Comparison of ENCODE assay signal across 17 cellular contexts in genomic region chr19:35307990-35308389, GRCh38. TPM values are rescaled to one million over a fixed set of nuclear protein-coding genes. Genes with fewer than 3 reads are reported as not detected.
"Had no signal": no experiment of that assay in that cellular context is flagged by ENCODE, and none has a peak within 500 bp of the region (broad histone marks: within the 10 kb centered on the region; RNA-seq: fewer than 3 reads in every experiment).

No MANE protein-coding gene starts in this region.

- H3K4me3 Mint-ChIP-seq: activated CD8-positive, alpha-beta T cell treated with anti-CD3 and anti-CD28 coated beads for 36 hours; activated T-helper 1 cell treated with anti-CD3 and anti-CD28 coated beads, Interleukin-12 subunit alpha, Interleukin-12 subunit beta, Interleukin-2, Interleukin-4 antibody, amounts not matched to agents 30 ng/mL and 10 ng/mL and 1 ng/mL, durations not matched to agents 14 hours and 24 hours and 36 hours; stimulated activated memory B cell treated with anti-CD40 and anti-IgM and Interleukin-4, amounts not matched to agents 10 μg/mL and 1 μg/mL and 100 μg/mL, for 72 hours had no signal

- H3K27me3 ChIP-seq: right atrium auricular region, upper lobe of left lung had no signal

- H3K4me3 ChIP-seq: esophagus squamous epithelium, right atrium auricular region, upper lobe of left lung had no signal

- H3K36me3 Mint-ChIP-seq: stimulated activated memory B cell treated with anti-CD40 and anti-IgM and Interleukin-4, amounts not matched to agents 10 μg/mL and 1 μg/mL and 100 μg/mL, for 72 hours had no signal

- H3K4me1 ChIP-seq: esophagus squamous epithelium had no signal

- H3K27ac ChIP-seq: esophagus squamous epithelium, right atrium auricular region, upper lobe of left lung had no signal

- ATAC-seq: activated CD8-positive, alpha-beta T cell treated with anti-CD3 and anti-CD28 coated beads for 36 hours; left lobe of liver; stimulated activated memory B cell treated with anti-CD40 and anti-IgM and Interleukin-4, amounts not matched to agents 10 μg/mL and 1 μg/mL and 100 μg/mL, for 72 hours had no signal

- H3K36me3 ChIP-seq: esophagus squamous epithelium, right atrium auricular region, upper lobe of left lung had no signal

- H3K9me3 Mint-ChIP-seq: activated CD8-positive, alpha-beta T cell treated with anti-CD3 and anti-CD28 coated beads for 36 hours; activated T-helper 1 cell treated with anti-CD3 and anti-CD28 coated beads, Interleukin-12 subunit alpha, Interleukin-12 subunit beta, Interleukin-2, Interleukin-4 antibody, amounts not matched to agents 30 ng/mL and 10 ng/mL and 1 ng/mL, durations not matched to agents 14 hours and 24 hours and 36 hours; stimulated activated memory B cell treated with anti-CD40 and anti-IgM and Interleukin-4, amounts not matched to agents 10 μg/mL and 1 μg/mL and 100 μg/mL, for 72 hours had no signal

- H3K27me3 Mint-ChIP-seq: stimulated activated memory B cell treated with anti-CD40 and anti-IgM and Interleukin-4, amounts not matched to agents 10 μg/mL and 1 μg/mL and 100 μg/mL, for 72 hours had no signal

- H3K9me3 ChIP-seq: esophagus squamous epithelium, right atrium auricular region, upper lobe of left lung had no signal

- DNase-seq: activated CD4-positive, CD25-positive, alpha-beta regulatory T cell treated with anti-CD3 and anti-CD28 coated beads, Interleukin-2, amount 50 U/mL, for 72 hours; activated CD8-positive, alpha-beta memory T cell treated with anti-CD3 and anti-CD28 coated beads, Interleukin-2, amount 50 U/mL, for 48 hours; activated CD8-positive, alpha-beta T cell treated with anti-CD3 and anti-CD28 coated beads for 36 hours; activated naive CD4-positive, alpha-beta T cell; aorta; esophagus squamous epithelium; foreskin fibroblast; mammary epithelial cell; stimulated activated CD4-positive, alpha-beta T cell treated with anti-CD3 and anti-CD28 coated beads, Interleukin-1b, Interleukin-23, amount 100 ng/mL, for 48 hours; upper lobe of left lung had no signal

- H3K27ac Mint-ChIP-seq: activated CD8-positive, alpha-beta T cell treated with anti-CD3 and anti-CD28 coated beads for 36 hours; activated T-helper 1 cell treated with anti-CD3 and anti-CD28 coated beads, Interleukin-12 subunit alpha, Interleukin-12 subunit beta, Interleukin-2, Interleukin-4 antibody, amounts not matched to agents 30 ng/mL and 10 ng/mL and 1 ng/mL, durations not matched to agents 14 hours and 24 hours and 36 hours had no signal

RNA-seq across cellular contexts. Expression of gene MAG, which starts 16.0 kb away (rescaled TPM):
- total RNA-seq: activated T-helper 1 cell treated with anti-CD3 and anti-CD28 coated beads, Interleukin-12 subunit alpha, Interleukin-12 subunit beta, Interleukin-2, Interleukin-4 antibody, amounts not matched to agents 30 ng/mL and 10 ng/mL and 1 ng/mL, durations not matched to agents 14 hours and 24 hours and 36 hours; mammary epithelial cell; posterior vena cava; right atrium auricular region; subcutaneous adipose tissue had no signal
- polyA plus RNA-seq: aorta, mammary epithelial cell had no signal

RNA-seq across cellular contexts. Expression of gene HAMP, which starts 25.7 kb away (rescaled TPM):
- total RNA-seq: esophagus squamous epithelium, posterior vena cava, subcutaneous adipose tissue had no signal
- polyA plus RNA-seq: aorta, mammary epithelial cell had no signal

RNA-seq across cellular contexts. Expression of gene FFAR1, which starts 39.7 kb away (rescaled TPM):
- total RNA-seq: activated CD8-positive, alpha-beta T cell treated with anti-CD3 and anti-CD28 coated beads for 36 hours; aorta; esophagus squamous epithelium; left lobe of liver; mammary epithelial cell; posterior vena cava; right atrium auricular region; subcutaneous adipose tissue; T-helper 2 cell treated with Interferon-gamma antibody and Interleukin-4, amounts not matched to agents 100 ng/mL and 5 ng/mL, for 36 hours had no signal
- polyA plus RNA-seq: aorta, mammary epithelial cell had no signal
